ENCODE assay signal across 3 cellular contexts in the genomic region with DNA sequence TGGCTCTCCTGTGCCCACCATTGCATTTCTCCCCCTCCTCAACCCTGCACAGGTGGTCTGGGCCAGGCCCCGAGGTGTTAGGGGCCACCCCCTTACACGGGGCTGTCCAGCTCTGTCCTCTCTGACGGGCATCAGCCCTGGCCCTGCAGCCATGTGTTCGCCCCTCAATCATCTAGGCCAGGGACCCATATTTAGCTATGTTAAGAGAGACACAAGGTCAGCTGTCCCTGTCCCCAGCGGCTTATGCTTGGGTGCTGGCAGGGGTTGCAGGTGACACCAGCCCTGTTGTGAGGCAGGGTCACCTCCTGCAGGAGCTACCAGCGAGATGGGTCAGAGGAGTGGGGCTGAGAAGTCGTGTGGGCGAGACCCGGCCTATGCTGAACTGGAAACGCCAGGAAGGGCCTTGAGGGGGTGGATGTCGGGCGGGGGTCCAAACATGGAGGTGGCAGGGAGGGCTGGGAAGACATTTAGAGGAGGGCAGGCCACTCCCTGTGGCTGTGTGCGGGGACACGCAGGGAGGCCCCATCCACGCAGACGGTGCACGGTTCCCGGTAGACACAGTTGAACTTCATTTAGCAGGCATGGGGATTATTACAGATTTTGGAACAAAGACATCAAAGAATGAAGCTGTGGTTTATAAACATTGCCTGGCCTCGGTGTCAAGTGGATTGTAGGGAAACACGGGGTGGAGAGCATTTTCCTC.
TF ChIP-seq lines count a peak whose summit lies in the region.

No MANE protein-coding gene starts in this region.

TF ChIP-seq in SK-N-SH, 30 proteins besides CTCF, POLR2A, EP300 and RAD21 (continued from another document):
- no peak for TF ChIP-seq RCOR1 (IDR thresholded peaks at IDR 0.05; ENCODE audit: low read length)
- TF ChIP-seq SMC3 (IDR thresholded peaks at IDR 0.05; ENCODE audit: low read depth, low read length): no peak
- TF ChIP-seq RXRA (IDR thresholded peaks at IDR 0.05; ENCODE audit: borderline replicate concordance, low read depth): no peak
- TF ChIP-seq TEAD4 (IDR thresholded peaks at IDR 0.05; ENCODE audit: borderline replicate concordance, insufficient read depth): no peak
- no peak for TF ChIP-seq FOSL2 (IDR thresholded peaks at IDR 0.05; ENCODE audit: borderline replicate concordance, low read depth)
- TF ChIP-seq, protein P1, sequence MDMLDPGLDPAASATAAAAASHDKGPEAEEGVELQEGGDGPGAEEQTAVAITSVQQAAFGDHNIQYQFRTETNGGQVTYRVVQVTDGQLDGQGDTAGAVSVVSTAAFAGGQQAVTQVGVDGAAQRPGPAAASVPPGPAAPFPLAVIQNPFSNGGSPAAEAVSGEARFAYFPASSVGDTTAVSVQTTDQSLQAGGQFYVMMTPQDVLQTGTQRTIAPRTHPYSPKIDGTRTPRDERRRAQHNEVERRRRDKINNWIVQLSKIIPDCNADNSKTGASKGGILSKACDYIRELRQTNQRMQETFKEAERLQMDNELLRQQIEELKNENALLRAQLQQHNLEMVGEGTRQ (IDR thresholded peaks at IDR 0.05; ENCODE audit: borderline replicate concordance, low read depth, low read length): no peak
- TF ChIP-seq POLR2AphosphoS5 (IDR thresholded peaks at IDR 0.05; ENCODE audit: low read depth, low read length): no peak
- TF ChIP-seq, protein P2, sequence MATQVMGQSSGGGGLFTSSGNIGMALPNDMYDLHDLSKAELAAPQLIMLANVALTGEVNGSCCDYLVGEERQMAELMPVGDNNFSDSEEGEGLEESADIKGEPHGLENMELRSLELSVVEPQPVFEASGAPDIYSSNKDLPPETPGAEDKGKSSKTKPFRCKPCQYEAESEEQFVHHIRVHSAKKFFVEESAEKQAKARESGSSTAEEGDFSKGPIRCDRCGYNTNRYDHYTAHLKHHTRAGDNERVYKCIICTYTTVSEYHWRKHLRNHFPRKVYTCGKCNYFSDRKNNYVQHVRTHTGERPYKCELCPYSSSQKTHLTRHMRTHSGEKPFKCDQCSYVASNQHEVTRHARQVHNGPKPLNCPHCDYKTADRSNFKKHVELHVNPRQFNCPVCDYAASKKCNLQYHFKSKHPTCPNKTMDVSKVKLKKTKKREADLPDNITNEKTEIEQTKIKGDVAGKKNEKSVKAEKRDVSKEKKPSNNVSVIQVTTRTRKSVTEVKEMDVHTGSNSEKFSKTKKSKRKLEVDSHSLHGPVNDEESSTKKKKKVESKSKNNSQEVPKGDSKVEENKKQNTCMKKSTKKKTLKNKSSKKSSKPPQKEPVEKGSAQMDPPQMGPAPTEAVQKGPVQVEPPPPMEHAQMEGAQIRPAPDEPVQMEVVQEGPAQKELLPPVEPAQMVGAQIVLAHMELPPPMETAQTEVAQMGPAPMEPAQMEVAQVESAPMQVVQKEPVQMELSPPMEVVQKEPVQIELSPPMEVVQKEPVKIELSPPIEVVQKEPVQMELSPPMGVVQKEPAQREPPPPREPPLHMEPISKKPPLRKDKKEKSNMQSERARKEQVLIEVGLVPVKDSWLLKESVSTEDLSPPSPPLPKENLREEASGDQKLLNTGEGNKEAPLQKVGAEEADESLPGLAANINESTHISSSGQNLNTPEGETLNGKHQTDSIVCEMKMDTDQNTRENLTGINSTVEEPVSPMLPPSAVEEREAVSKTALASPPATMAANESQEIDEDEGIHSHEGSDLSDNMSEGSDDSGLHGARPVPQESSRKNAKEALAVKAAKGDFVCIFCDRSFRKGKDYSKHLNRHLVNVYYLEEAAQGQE (IDR thresholded peaks at IDR 0.05; ENCODE audit: low read depth, low read length): no peak
- TF ChIP-seq CHD2 (IDR thresholded peaks at IDR 0.05; ENCODE audit: low read length, partially characterized antibody): no peak
- TF ChIP-seq, protein P3, sequence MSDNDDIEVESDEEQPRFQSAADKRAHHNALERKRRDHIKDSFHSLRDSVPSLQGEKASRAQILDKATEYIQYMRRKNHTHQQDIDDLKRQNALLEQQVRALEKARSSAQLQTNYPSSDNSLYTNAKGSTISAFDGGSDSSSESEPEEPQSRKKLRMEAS (IDR thresholded peaks at IDR 0.05; ENCODE audit: low read depth): no peak

TF ChIP-seq in SK-N-SH treated with all-trans-retinoic acid at 6 μM for 48 hours, 23 proteins besides CTCF, POLR2A, EP300 and RAD21 (continues in another document):
- TF ChIP-seq, protein P4, sequence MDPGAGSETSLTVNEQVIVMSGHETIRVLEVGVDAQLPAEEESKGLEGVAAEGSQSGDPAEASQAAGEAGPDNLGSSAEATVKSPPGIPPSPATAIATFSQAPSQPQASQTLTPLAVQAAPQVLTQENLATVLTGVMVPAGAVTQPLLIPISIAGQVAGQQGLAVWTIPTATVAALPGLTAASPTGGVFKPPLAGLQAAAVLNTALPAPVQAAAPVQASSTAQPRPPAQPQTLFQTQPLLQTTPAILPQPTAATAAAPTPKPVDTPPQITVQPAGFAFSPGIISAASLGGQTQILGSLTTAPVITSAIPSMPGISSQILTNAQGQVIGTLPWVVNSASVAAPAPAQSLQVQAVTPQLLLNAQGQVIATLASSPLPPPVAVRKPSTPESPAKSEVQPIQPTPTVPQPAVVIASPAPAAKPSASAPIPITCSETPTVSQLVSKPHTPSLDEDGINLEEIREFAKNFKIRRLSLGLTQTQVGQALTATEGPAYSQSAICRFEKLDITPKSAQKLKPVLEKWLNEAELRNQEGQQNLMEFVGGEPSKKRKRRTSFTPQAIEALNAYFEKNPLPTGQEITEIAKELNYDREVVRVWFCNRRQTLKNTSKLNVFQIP (CRISPR knock-in tag; IDR thresholded peaks at IDR 0.05; ENCODE audit: borderline replicate concordance, low read depth): no peak
- TF ChIP-seq, protein P5, sequence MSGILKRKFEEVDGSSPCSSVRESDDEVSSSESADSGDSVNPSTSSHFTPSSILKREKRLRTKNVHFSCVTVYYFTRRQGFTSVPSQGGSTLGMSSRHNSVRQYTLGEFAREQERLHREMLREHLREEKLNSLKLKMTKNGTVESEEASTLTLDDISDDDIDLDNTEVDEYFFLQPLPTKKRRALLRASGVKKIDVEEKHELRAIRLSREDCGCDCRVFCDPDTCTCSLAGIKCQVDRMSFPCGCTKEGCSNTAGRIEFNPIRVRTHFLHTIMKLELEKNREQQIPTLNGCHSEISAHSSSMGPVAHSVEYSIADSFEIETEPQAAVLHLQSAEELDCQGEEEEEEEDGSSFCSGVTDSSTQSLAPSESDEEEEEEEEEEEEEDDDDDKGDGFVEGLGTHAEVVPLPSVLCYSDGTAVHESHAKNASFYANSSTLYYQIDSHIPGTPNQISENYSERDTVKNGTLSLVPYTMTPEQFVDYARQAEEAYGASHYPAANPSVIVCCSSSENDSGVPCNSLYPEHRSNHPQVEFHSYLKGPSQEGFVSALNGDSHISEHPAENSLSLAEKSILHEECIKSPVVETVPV (CRISPR knock-in tag; IDR thresholded peaks at IDR 0.05): no peak
- no peak for TF ChIP-seq PPARA (CRISPR knock-in tag; IDR thresholded peaks at IDR 0.05; ENCODE audit: borderline replicate concordance)
- no peak for TF ChIP-seq ZC3H10 (CRISPR knock-in tag; IDR thresholded peaks at IDR 0.05)
- TF ChIP-seq ZFP30 (CRISPR knock-in tag; IDR thresholded peaks at IDR 0.05): no peak
- TF ChIP-seq ZNF70 (CRISPR knock-in tag; IDR thresholded peaks at IDR 0.05): no peak
- no peak for TF ChIP-seq GLIS3 (CRISPR knock-in tag; IDR thresholded peaks at IDR 0.05)
- TF ChIP-seq ZNF8 (CRISPR knock-in tag; IDR thresholded peaks at IDR 0.05): no peak
- TF ChIP-seq, protein P6, sequence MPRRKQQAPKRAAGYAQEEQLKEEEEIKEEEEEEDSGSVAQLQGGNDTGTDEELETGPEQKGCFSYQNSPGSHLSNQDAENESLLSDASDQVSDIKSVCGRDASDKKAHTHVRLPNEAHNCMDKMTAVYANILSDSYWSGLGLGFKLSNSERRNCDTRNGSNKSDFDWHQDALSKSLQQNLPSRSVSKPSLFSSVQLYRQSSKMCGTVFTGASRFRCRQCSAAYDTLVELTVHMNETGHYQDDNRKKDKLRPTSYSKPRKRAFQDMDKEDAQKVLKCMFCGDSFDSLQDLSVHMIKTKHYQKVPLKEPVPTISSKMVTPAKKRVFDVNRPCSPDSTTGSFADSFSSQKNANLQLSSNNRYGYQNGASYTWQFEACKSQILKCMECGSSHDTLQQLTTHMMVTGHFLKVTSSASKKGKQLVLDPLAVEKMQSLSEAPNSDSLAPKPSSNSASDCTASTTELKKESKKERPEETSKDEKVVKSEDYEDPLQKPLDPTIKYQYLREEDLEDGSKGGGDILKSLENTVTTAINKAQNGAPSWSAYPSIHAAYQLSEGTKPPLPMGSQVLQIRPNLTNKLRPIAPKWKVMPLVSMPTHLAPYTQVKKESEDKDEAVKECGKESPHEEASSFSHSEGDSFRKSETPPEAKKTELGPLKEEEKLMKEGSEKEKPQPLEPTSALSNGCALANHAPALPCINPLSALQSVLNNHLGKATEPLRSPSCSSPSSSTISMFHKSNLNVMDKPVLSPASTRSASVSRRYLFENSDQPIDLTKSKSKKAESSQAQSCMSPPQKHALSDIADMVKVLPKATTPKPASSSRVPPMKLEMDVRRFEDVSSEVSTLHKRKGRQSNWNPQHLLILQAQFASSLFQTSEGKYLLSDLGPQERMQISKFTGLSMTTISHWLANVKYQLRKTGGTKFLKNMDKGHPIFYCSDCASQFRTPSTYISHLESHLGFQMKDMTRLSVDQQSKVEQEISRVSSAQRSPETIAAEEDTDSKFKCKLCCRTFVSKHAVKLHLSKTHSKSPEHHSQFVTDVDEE (CRISPR knock-in tag; IDR thresholded peaks at IDR 0.05): no peak
- TF ChIP-seq CSDC2 (CRISPR knock-in tag; IDR thresholded peaks at IDR 0.05): no peak
- TF ChIP-seq SNAI2 (CRISPR knock-in tag; IDR thresholded peaks at IDR 0.05): no peak
- TF ChIP-seq TOX (CRISPR knock-in tag; IDR thresholded peaks at IDR 0.05; ENCODE audit: borderline replicate concordance): no peak
- no peak for TF ChIP-seq OSR1 (CRISPR knock-in tag; IDR thresholded peaks at IDR 0.05)

TF ChIP-seq in WTC11, 78 proteins besides CTCF, POLR2A, EP300 and RAD21 (continued from another document):
- TF ChIP-seq, protein P7, sequence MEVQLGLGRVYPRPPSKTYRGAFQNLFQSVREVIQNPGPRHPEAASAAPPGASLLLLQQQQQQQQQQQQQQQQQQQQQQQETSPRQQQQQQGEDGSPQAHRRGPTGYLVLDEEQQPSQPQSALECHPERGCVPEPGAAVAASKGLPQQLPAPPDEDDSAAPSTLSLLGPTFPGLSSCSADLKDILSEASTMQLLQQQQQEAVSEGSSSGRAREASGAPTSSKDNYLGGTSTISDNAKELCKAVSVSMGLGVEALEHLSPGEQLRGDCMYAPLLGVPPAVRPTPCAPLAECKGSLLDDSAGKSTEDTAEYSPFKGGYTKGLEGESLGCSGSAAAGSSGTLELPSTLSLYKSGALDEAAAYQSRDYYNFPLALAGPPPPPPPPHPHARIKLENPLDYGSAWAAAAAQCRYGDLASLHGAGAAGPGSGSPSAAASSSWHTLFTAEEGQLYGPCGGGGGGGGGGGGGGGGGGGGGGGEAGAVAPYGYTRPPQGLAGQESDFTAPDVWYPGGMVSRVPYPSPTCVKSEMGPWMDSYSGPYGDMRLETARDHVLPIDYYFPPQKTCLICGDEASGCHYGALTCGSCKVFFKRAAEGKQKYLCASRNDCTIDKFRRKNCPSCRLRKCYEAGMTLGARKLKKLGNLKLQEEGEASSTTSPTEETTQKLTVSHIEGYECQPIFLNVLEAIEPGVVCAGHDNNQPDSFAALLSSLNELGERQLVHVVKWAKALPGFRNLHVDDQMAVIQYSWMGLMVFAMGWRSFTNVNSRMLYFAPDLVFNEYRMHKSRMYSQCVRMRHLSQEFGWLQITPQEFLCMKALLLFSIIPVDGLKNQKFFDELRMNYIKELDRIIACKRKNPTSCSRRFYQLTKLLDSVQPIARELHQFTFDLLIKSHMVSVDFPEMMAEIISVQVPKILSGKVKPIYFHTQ (CRISPR knock-in tag; IDR thresholded peaks at IDR 0.05): no peak
- TF ChIP-seq ZNF396 (CRISPR knock-in tag; IDR thresholded peaks at IDR 0.05; ENCODE audit: borderline replicate concordance) (no peak), ZNF232 (CRISPR knock-in tag; IDR thresholded peaks at IDR 0.05) (no peak)
